In the genomic region with DNA sequence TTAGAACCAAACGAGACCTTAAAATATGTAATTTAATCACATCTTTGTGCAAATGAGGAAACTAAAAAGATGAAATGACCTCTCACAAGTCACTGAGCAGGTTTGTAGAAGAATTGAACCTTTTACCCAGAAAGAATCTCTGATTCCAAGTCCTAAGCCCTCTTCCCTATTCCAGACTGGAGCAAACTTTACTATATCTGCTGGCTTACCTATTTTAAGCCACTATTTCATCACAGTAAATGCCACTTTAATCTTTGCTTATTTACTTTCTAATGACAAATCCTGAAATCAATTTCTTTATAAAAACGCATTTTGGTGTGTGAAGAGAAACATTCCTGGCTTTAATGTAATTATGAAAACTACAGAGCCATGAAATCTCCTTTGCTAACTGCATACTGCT, we compare ENCODE assay signal across 11 cellular contexts.
"Had no signal": no experiment of that assay in that cellular context is flagged by ENCODE, and none has a peak within 500 bp of the region (broad histone marks: within the 10 kb centered on the region; RNA-seq: fewer than 3 reads in every experiment).

No MANE protein-coding gene starts in this region.

- H2AFZ ChIP-seq: GM23248, GM23338 had no signal

- DNase-seq: GM23248, GOT3, H7, H9, HCEC 1CT, HFFc6 had no signal

- H3K27ac Mint-ChIP-seq: GM23338, H9, HFFc6 had no signal

- FAIRE-seq: H1, H54 had no signal

- H3K27ac ChIP-seq: GM23248 had no signal

- H3K4me1 Mint-ChIP-seq: GM23338 had no signal

- H3K9me3 ChIP-seq: HAP-1 had no signal

- ATAC-seq: GM23338, HCT116 had no signal

- H3K36me3 ChIP-seq: HAP-1 had no signal

- H3K4me3 ChIP-seq: GM23248, GM23338, HAP-1 had no signal

- H3K4me3 Mint-ChIP-seq: GM23338, H9, HFFc6 had no signal

- H3K9ac ChIP-seq: GM23248 had no signal

- H3K4me1 ChIP-seq: HAP-1 had no signal

- H3K4me2 ChIP-seq: GM23338 had no signal
